In genomic region chr20:59165794-59166709, GRCh38 we compare ENCODE assay signal across 12 cellular contexts. TPM values are rescaled to one million over a fixed set of nuclear protein-coding genes. Genes with fewer than 3 reads are reported as not detected.
A peak's percentile ranks its signal among the peaks of the same experiment; 100 is the strongest.
DNase-seq lines count a peak whose midpoint lies in the region; ATAC-seq and TF ChIP-seq lines count a peak whose summit lies in the region.
"Had no signal": no experiment of that assay in that cellular context is flagged by ENCODE, and none has a peak within 500 bp of the region (broad histone marks: within the 10 kb centered on the region; RNA-seq: fewer than 3 reads in every experiment).

No MANE protein-coding gene starts in this region.

- no peaks in the 10 kb centered on the region for H3K36me3 ChIP-seq in esophagus (ENCODE audit: control insufficient read depth in 2 of 2, insufficient read depth in 2 of 2, low read length in 1 of 2)
- H3K36me3 ChIP-seq: HAP-1 had no signal

- no peaks in the 10 kb centered on the region for H3K4me1 ChIP-seq in esophagus (ENCODE audit: control insufficient read depth in 2 of 2, insufficient read depth in 2 of 2, low read length in 1 of 2)
- H3K4me1 ChIP-seq: HAP-1 had no signal

- peaks cover 61% of the 10 kb centered on the region for H3K4me1 Mint-ChIP-seq in activated B cell treated with CpG ODN at 0.5 μM for 24 hours
- peaks cover 96% of the 10 kb centered on the region for H3K4me1 Mint-ChIP-seq in stimulated activated naive CD8-positive, alpha-beta T cell treated with anti-CD3 and anti-CD28 coated beads, Interleukin-15, Interleukin-2, amounts not matched to agents 100 ng/mL and 50 ng/mL, for 24 hours (ENCODE audit: low read depth)

- H3K27me3 Mint-ChIP-seq in activated B cell treated with CpG ODN at 0.5 μM for 24 hours, result no peaks in the 10 kb centered on the region
- no peaks in the 10 kb centered on the region for H3K27me3 Mint-ChIP-seq in stimulated activated naive CD8-positive, alpha-beta T cell treated with anti-CD3 and anti-CD28 coated beads, Interleukin-15, Interleukin-2, amounts not matched to agents 100 ng/mL and 50 ng/mL, for 24 hours

- peak; percentile 63 for DNase-seq in activated CD8-positive, alpha-beta memory T cell treated with anti-CD3 and anti-CD28 coated beads for 24 hours
- DNase-seq in activated CD8-positive, alpha-beta memory T cell treated with anti-CD3 and anti-CD28 coated beads, Interleukin-2, amount 50 U/mL, for 4 hours, result no peak
- DNase-seq in activated B cell treated with CpG ODN at 0.5 μM for 24 hours, result no peak
- no peak for DNase-seq in NCI-H774 (lab: John Stamatoyannopoulos, UW)
- no peak for DNase-seq in GM13976 (ENCODE audit: low spot score)
- DNase-seq in omental fat pad (ENCODE audit: low spot score), result no peak
- DNase-seq: DMS153 had no signal

- peak overlapping the region; percentile 92 for H3K27ac Mint-ChIP-seq in activated B cell treated with CpG ODN at 0.5 μM for 24 hours
- H3K27ac Mint-ChIP-seq in stimulated activated naive CD8-positive, alpha-beta T cell treated with anti-CD3 and anti-CD28 coated beads, Interleukin-15, Interleukin-2, amounts not matched to agents 100 ng/mL and 50 ng/mL, for 24 hours, result peak overlapping the region; percentile 97

- CTCF ChIA-PET in activated B cell treated with CpG ODN at 0.5 μM for 24 hours (lab: Charles Lee), result interaction anchor here (0.8 to 1.4 kb wide), 3 partner anchors 41 to 56 kb away, joined by 4 to 5 read pairs (median 5); no protein-coding TSS in a partner anchor

- H3K36me3 Mint-ChIP-seq in activated B cell treated with CpG ODN at 0.5 μM for 24 hours (ENCODE audit: low read depth), result peaks cover 3% of the 10 kb centered on the region
- peaks cover 14% of the 10 kb centered on the region for H3K36me3 Mint-ChIP-seq in stimulated activated naive CD8-positive, alpha-beta T cell treated with anti-CD3 and anti-CD28 coated beads, Interleukin-15, Interleukin-2, amounts not matched to agents 100 ng/mL and 50 ng/mL, for 24 hours (ENCODE audit: low read depth)

- in situ Hi-C loops in GM13976 (cut with MboI; ENCODE audit: low sequenced_read_pairs, unreplicated experiment), result no loop called here

- no peaks in the 10 kb centered on the region for H3K9me3 Mint-ChIP-seq in activated B cell treated with CpG ODN at 0.5 μM for 24 hours
- H3K9me3 Mint-ChIP-seq in stimulated activated naive CD8-positive, alpha-beta T cell treated with anti-CD3 and anti-CD28 coated beads, Interleukin-15, Interleukin-2, amounts not matched to agents 100 ng/mL and 50 ng/mL, for 24 hours, result no peaks in the 10 kb centered on the region

- H3K4me3 Mint-ChIP-seq in activated B cell treated with CpG ODN at 0.5 μM for 24 hours, result peak overlapping the region; percentile 71
- H3K4me3 Mint-ChIP-seq in stimulated activated naive CD8-positive, alpha-beta T cell treated with anti-CD3 and anti-CD28 coated beads, Interleukin-15, Interleukin-2, amounts not matched to agents 100 ng/mL and 50 ng/mL, for 24 hours, result peak overlapping the region; percentile 83

- intact Hi-C loops in activated B cell treated with CpG ODN at 0.5 μM for 24 hours (cut with micrococcal nuclease), result loop anchor here (1.0 to 10.0 kb wide), 4 partner anchors 15 to 1771 kb away; partner anchors contain the start of gene RBM38

- peak overlapping the region; percentile 4 to 38 for H3K27ac ChIP-seq in esophagus (ENCODE audit: low read depth in 2 of 2, low read length in 1 of 2)

- H3K27me3 ChIP-seq in esophagus (ENCODE audit: control insufficient read depth in 1 of 2, insufficient read depth in 2 of 2, low read length in 2 of 2), result no peaks in the 10 kb centered on the region

- no peaks in the 10 kb centered on the region for H3K9me3 ChIP-seq in esophagus (ENCODE audit: control insufficient read depth in 2 of 2, insufficient read depth in 1 of 2, low read depth in 1 of 2, low read length in 1 of 2)
- H3K9me3 ChIP-seq: HAP-1 had no signal

- no peak overlapping the region for H3K4me3 ChIP-seq in esophagus (ENCODE audit: low read depth in 1 of 2, low read length in 2 of 2)
- H3K4me3 ChIP-seq: HAP-1, smooth muscle cell had no signal

- TF ChIP-seq CTCF in activated B cell treated with CpG ODN at 0.5 μM for 24 hours (IDR thresholded peaks at IDR 0.05) (no peak), GM13976 (IDR thresholded peaks at IDR 0.05; ENCODE audit: borderline replicate concordance, control extremely low read depth, extremely low read depth, insufficient read depth, missing control alignments) (no peak), omental fat pad (IDR thresholded peaks at IDR 0.05) (no peak)

- 65 to 77% methylated on average over 12 of the region's 12 CpGs for WGBS in esophagus, 2 donors

- POLR2A ChIA-PET in activated B cell treated with CpG ODN at 0.5 μM for 24 hours (lab: Charles Lee), result interaction anchor here (0.7 to 3.4 kb wide), 5 partner anchors 7 to 277 kb away, joined by 3 to 64 read pairs (median 4); no protein-coding TSS in a partner anchor

- ATAC-seq in activated B cell treated with CpG ODN at 0.5 μM for 24 hours (ENCODE audit: low read depth) (no peak), omental fat pad (ENCODE audit: low FRiP score) (no peak)

RNA-seq across cellular contexts. Expression of gene ZNF831, which starts 2.4 kb away (rescaled TPM):
- 3.2 and 4.0 TPM in 2 replicates for total RNA-seq in activated B cell treated with CpG ODN at 0.5 μM for 24 hours
- polyA plus RNA-seq in esophagus, result under 1 TPM; 0.09 to 0.16 TPM
- total RNA-seq in omental fat pad, result 1 to 10 TPM; 1.3 to 3.6 (median 2.0) TPM
- total RNA-seq: M059J, smooth muscle cell had no signal
- polyA plus RNA-seq: smooth muscle cell had no signal
